8 cellular contexts compared by ENCODE assay signal in the genomic region with DNA sequence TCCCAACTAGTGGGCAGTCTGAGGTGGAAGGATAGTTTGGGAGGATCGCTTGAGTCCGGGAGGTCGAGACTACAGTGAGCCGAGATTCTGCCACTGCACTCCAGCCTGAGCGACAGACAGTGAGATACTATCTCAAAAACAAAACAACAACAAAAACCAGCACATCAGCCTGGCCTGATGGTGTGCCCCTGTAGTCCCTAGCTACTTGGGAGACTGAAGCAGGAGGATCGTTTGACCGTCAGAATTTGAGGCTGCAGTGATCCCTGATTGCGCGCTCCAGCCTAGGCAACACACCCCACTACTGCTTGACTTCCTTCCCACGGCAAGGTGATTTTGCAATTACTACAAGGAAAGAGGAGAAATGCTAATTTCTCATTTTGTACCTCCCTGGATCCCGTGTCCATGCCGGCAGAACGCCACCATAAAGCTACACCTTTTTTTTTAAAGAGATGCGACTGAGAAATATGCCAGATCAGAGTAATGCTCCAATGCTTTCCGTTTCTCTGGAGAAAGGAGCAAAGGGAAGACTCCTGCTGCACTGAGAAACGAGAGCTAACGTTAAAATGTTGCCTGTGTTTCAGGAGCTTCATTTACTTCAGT. TPM values are rescaled to one million over a fixed set of nuclear protein-coding genes. Genes with fewer than 3 reads are reported as not detected.
A peak's percentile ranks its signal among the peaks of the same experiment; 100 is the strongest.
DNase-seq lines count a peak whose midpoint lies in the region; ATAC-seq and TF ChIP-seq lines count a peak whose summit lies in the region.

No MANE protein-coding gene starts in this region.

- H3K27me3 ChIP-seq in SU-DHL-6 (ENCODE audit: low read length) = no peaks in the 10 kb centered on the region

- no peaks in the 10 kb centered on the region for H3K27me3 Mint-ChIP-seq in naive B cell

- H3K4me3 ChIP-seq in SU-DHL-6 (ENCODE audit: insufficient read depth, low read length, poor library complexity, severe bottlenecking) = peak overlapping the region; percentile 76

- peak overlapping the region; percentile 89 to 99 (median 97) for H3K4me3 Mint-ChIP-seq in naive B cell

- no peaks in the 10 kb centered on the region for H3K9me2 ChIP-seq in SU-DHL-6 (replicated peaks; ENCODE audit: insufficient read depth, low read length)

- peak overlapping the region; percentile 85 to 99 (median 98) for H3K27ac Mint-ChIP-seq in naive B cell

- TF ChIP-seq POLR2A in erythroblast (IDR thresholded peaks at IDR 0.05; ENCODE audit: low read length) = no peak

- H3K9me3 Mint-ChIP-seq in naive B cell = no peaks in the 10 kb centered on the region

- H3F3A ChIP-seq in SU-DHL-6 (ENCODE audit: insufficient read depth) = peaks cover 24% of the 10 kb centered on the region

- H3K27ac ChIP-seq in SU-DHL-6 (ENCODE audit: low read depth, low read length) = peak overlapping the region; percentile 73

- H3K9me3 ChIP-seq in SU-DHL-6 (ENCODE audit: insufficient read depth, low read length) = no peaks in the 10 kb centered on the region

- H4K20me1 ChIP-seq in SU-DHL-6 (ENCODE audit: low read depth, low read length) = no peaks in the 10 kb centered on the region; the same call in 1 of the 2 replicates

- H2AFZ ChIP-seq in SU-DHL-6 (ENCODE audit: low read depth, low read length, severe bottlenecking) = peak overlapping the region; percentile 68

- peaks cover 23 to 47% (median 28%) of the 10 kb centered on the region in 3 donors for H3K4me1 Mint-ChIP-seq in naive B cell

- ATAC-seq in HG03103 (IDR thresholded peaks at IDR 0.05; ENCODE audit: low read depth, unreplicated experiment) (peak; percentile 5), naive B cell (ENCODE audit: low read depth in 2 of 2) (peak in 1 of 2 donors; percentile 3), HG02840 (IDR thresholded peaks at IDR 0.05; ENCODE audit: low FRiP score, unreplicated experiment) (no peak)

- peak overlapping the region; percentile 98 for H3K4me2 ChIP-seq in SU-DHL-6 (ENCODE audit: low read depth, low read length, poor library complexity, severe bottlenecking)

- peaks cover 42% of the 10 kb centered on the region for H3K79me2 ChIP-seq in SU-DHL-6 (ENCODE audit: insufficient read depth, low read length)

- H3K36me3 Mint-ChIP-seq in naive B cell = peaks cover 0 to 5% of the 10 kb centered on the region in 2 donors

- TF ChIP-seq CTCF in SU-DHL-6 (IDR thresholded peaks at IDR 0.05; ENCODE audit: insufficient read depth, low read length, poor library complexity, severe bottlenecking) = no peak

- H3K36me3 ChIP-seq in SU-DHL-6 (ENCODE audit: low read length) = peaks cover 12% of the 10 kb centered on the region

- DNase-seq in activated effector memory CD4-positive, alpha-beta T cell treated with Interleukin-2 at 50 U/mL for 16 hours = peak; percentile 5
- DNase-seq in activated effector memory CD4-positive, alpha-beta T cell treated with anti-CD3 and anti-CD28 coated beads, Interleukin-2, amount 50 U/mL, for 16 hours = no peak
- DNase-seq in erythroblast (lab: John Stamatoyannopoulos, UW) = peak; percentile 63 to 72
- peak; percentile 22 for DNase-seq in naive B cell
- DNase-seq in NCI-H446 treated with DMSO at 0.1 percent for 48 hours (lab: John Stamatoyannopoulos, UW) = no peak

- H3K9ac ChIP-seq in SU-DHL-6 (ENCODE audit: low read length) = peak overlapping the region; percentile 74

RNA-seq across cellular contexts. Expression of a gene that starts 0.7 kb away (rescaled TPM):
- polyA plus RNA-seq in naive B cell (ENCODE audit: low read depth in 6 of 6) = 10 to 100 TPM; 55.0 to 78.4 (median 66.6) TPM

Comparison
In these comparisons a context has a peak if more than half of its experiments do, and no peak if none do; other contexts are left out.
1. DNase-seq: peak in activated effector memory CD4-positive, alpha-beta T cell treated with Interleukin-2 at 50 U/mL for 16 hours (single experiment), erythroblast (2 of 2) and naive B cell (single experiment); none in activated effector memory CD4-positive, alpha-beta T cell treated with anti-CD3 and anti-CD28 coated beads, Interleukin-2, amount 50 U/mL, for 16 hours (single experiment) and NCI-H446 treated with DMSO at 0.1 percent for 48 hours (single experiment).